ENCODE assay signal across 20 cellular contexts in genomic region chr3:89889386-89889785, GRCh38.
"Had no signal": no experiment of that assay in that cellular context is flagged by ENCODE, and none has a peak within 500 bp of the region (broad histone marks: within the 10 kb centered on the region; RNA-seq: fewer than 3 reads in every experiment).

No MANE protein-coding gene starts in this region.

- H3K4me1 ChIP-seq: body of pancreas, foreskin keratinocyte, left lung, sigmoid colon, stomach, suprapubic skin, tibial nerve had no signal

- H3K4me3 ChIP-seq: body of pancreas, cardiac muscle cell, left lung, lung, sigmoid colon, smooth muscle cell, stomach, suprapubic skin, tibial nerve had no signal

- H3K9me3 ChIP-seq: sigmoid colon had no signal

- H3K36me3 ChIP-seq: cardiac muscle cell, left lung, sigmoid colon, stomach, suprapubic skin, tibial nerve, WERI-Rb-1 had no signal

- DNase-seq: activated CD4-positive, alpha-beta T cell treated with anti-CD3 and anti-CD28 coated beads for 1 hour; activated CD4-positive, alpha-beta T cell treated with anti-CD3 and anti-CD28 coated beads, Interleukin-2, amount 50 U/mL, for 1 hour; activated CD8-positive, alpha-beta T cell treated with anti-CD3 and anti-CD28 coated beads, Interleukin-2, amount 10 ng/mL, durations not matched to agents 7 days and 5 days; activated gamma-delta T cell; body of pancreas; immature natural killer cell; left lung; naive thymus-derived CD4-positive, alpha-beta T cell; posterior cingulate gyrus; retina; sigmoid colon; stimulated activated CD4-positive, alpha-beta T cell treated with anti-CD3 and anti-CD28 coated beads, Interleukin-15, amount 100 ng/mL, for 24 hours; stomach; WERI-Rb-1 had no signal

- H3K27me3 ChIP-seq: body of pancreas, cardiac muscle cell, foreskin keratinocyte, left lung, sigmoid colon, stomach, suprapubic skin, tibial nerve had no signal

- H3K27ac ChIP-seq: body of pancreas, cardiac muscle cell, foreskin keratinocyte, left lung, sigmoid colon, stomach, suprapubic skin, tibial nerve, WERI-Rb-1 had no signal
